12 cellular contexts compared by ENCODE assay signal in the genomic region with DNA sequence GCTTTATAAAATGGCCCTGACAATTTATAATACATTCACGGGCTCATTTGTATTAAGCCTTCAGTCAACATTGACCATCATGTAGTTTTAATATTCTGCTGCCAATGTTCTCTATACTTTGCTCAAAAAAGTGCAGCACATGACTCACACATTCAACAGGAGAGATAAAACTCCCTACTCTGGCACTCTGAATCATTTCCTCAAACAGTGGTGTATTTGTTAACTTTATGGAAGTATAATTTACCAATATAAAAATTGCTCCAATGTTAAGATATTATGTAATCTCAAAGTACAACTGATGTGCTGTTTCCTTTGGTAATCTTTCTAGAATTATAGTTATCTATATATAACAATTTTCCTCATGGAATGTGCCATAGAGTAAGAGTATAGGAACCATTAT. TPM values are rescaled to one million over a fixed set of nuclear protein-coding genes. Genes with fewer than 3 reads are reported as not detected.
DNase-seq lines count a peak whose midpoint lies in the region; ATAC-seq and TF ChIP-seq lines count a peak whose summit lies in the region.
"Had no signal": no experiment of that assay in that cellular context is flagged by ENCODE, and none has a peak within 500 bp of the region (broad histone marks: within the 10 kb centered on the region; RNA-seq: fewer than 3 reads in every experiment).

No MANE protein-coding gene starts in this region.

- CTCF ChIA-PET in CD4-positive, alpha-beta T cell (lab: Charles Lee) = interaction anchor here (2.1 kb wide), 1 partner anchor 40 kb away, joined by 10 read pairs; the partner anchor contains the start of gene MAML2

- POLR2A ChIA-PET in CD4-positive, alpha-beta T cell (lab: Charles Lee) = interaction anchor here (0.9 kb wide), 1 partner anchor 40 kb away, joined by 4 read pairs; the partner anchor contains the start of gene MAML2

- peak overlapping the region; percentile 18 for H3K27ac Mint-ChIP-seq in CD4-positive, alpha-beta T cell
- no peak overlapping the region for H3K27ac Mint-ChIP-seq in progenitor cell of endocrine pancreas
- H3K27ac Mint-ChIP-seq: stimulated activated naive B cell treated with anti-CD40 and anti-IgM and Interleukin-4, amounts not matched to agents 10 μg/mL and 1 μg/mL and 100 μg/mL, for 72 hours had no signal

- H3K4me3 ChIP-seq in cardiac fibroblast (replicated peaks in 1 of 2; ENCODE audit: low read depth in 2 of 2, low read length in 2 of 2) (no peak overlapping the region), mucosa of descending colon (no peak overlapping the region)
- H3K4me3 ChIP-seq: heart right ventricle had no signal

- H3K27me3 ChIP-seq in CD4-positive, alpha-beta T cell (ENCODE audit: control insufficient read depth, insufficient read depth, low read length) = no peaks in the 10 kb centered on the region
- H3K27me3 ChIP-seq: heart right ventricle had no signal

- TF ChIP-seq CTCF in CD4-positive, alpha-beta T cell (IDR thresholded peaks at IDR 0.05) = no peak
- TF ChIP-seq CTCF in cardiac fibroblast (IDR thresholded peaks at IDR 0.05; ENCODE audit: low read depth, low read length) (no peak), mucosa of descending colon (IDR thresholded peaks at IDR 0.05) (no peak), progenitor cell of endocrine pancreas (IDR thresholded peaks at IDR 0.05; ENCODE audit: unreplicated experiment) (no peak)

- no peaks in the 10 kb centered on the region for H3K9me3 Mint-ChIP-seq in CD4-positive, alpha-beta T cell
- no peaks in the 10 kb centered on the region for H3K9me3 Mint-ChIP-seq in progenitor cell of endocrine pancreas (ENCODE audit: low read depth)
- H3K9me3 Mint-ChIP-seq: stimulated activated naive B cell treated with anti-CD40 and anti-IgM and Interleukin-4, amounts not matched to agents 10 μg/mL and 1 μg/mL and 100 μg/mL, for 72 hours had no signal

- DNase-seq in CD4-positive, alpha-beta T cell = no peak
- DNase-seq in M059J (ENCODE audit: low read depth) (peak; percentile 84), cardiac fibroblast (ENCODE audit: low read depth in 2 of 2) (peak; percentile 83 to 87), mucosa of descending colon (no peak), T-helper 2 cell (no peak), NCI-H187 (lab: John Stamatoyannopoulos, UW) (no peak), progenitor cell of endocrine pancreas (ENCODE audit: low spot score, unreplicated experiment) (no peak)
- no peak for DNase-seq in stimulated activated CD4-positive, alpha-beta T cell treated with anti-CD3 and anti-CD28 coated beads, Interleukin-2, amount 100 ng/mL, for 24 hours
- DNase-seq: activated gamma-delta T cell; heart right ventricle; NCI-H1092 treated with DMSO at 0.1 percent for 48 hours; stimulated activated naive B cell treated with anti-CD40 and anti-IgM and Interleukin-4, amounts not matched to agents 10 μg/mL and 1 μg/mL and 100 μg/mL, for 72 hours had no signal

- intact Hi-C loops in CD4-positive, alpha-beta T cell (cut with DNase I, micrococcal nuclease) = loop anchor here in 1 of 2 experiments (5.0 kb wide), 1 partner anchor 34 kb away; no protein-coding TSS in a partner anchor
- intact Hi-C loops in mucosa of descending colon (cut with DNase I, micrococcal nuclease) = no loop called here

- no peaks in the 10 kb centered on the region for H3K27me3 Mint-ChIP-seq in CD4-positive, alpha-beta T cell
- H3K27me3 Mint-ChIP-seq in progenitor cell of endocrine pancreas = no peaks in the 10 kb centered on the region
- H3K27me3 Mint-ChIP-seq: stimulated activated naive B cell treated with anti-CD40 and anti-IgM and Interleukin-4, amounts not matched to agents 10 μg/mL and 1 μg/mL and 100 μg/mL, for 72 hours had no signal

- peaks cover 56% of the 10 kb centered on the region for H3K4me1 ChIP-seq in mucosa of descending colon (ENCODE audit: low read depth)

- H3K36me3 ChIP-seq in mucosa of descending colon (ENCODE audit: low read depth) = no peaks in the 10 kb centered on the region

- H3K4me1 Mint-ChIP-seq in CD4-positive, alpha-beta T cell (ENCODE audit: low read depth) = peaks cover 90% of the 10 kb centered on the region
- H3K4me1 Mint-ChIP-seq in progenitor cell of endocrine pancreas (ENCODE audit: low read depth) = peaks cover 19% of the 10 kb centered on the region

- H3K4me3 Mint-ChIP-seq in CD4-positive, alpha-beta T cell = no peak overlapping the region
- H3K4me3 Mint-ChIP-seq in progenitor cell of endocrine pancreas (ENCODE audit: low read depth) = no peak overlapping the region
- H3K4me3 Mint-ChIP-seq: stimulated activated naive B cell treated with anti-CD40 and anti-IgM and Interleukin-4, amounts not matched to agents 10 μg/mL and 1 μg/mL and 100 μg/mL, for 72 hours had no signal

- no peaks in the 10 kb centered on the region for H3K9me3 ChIP-seq in CD4-positive, alpha-beta T cell (ENCODE audit: control insufficient read depth, low read length)
- no peaks in the 10 kb centered on the region for H3K9me3 ChIP-seq in mucosa of descending colon
- H3K9me3 ChIP-seq: heart right ventricle had no signal

- no peak overlapping the region for H3K27ac ChIP-seq in CD4-positive, alpha-beta T cell (ENCODE audit: low read depth, low read length)

- ATAC-seq in CD4-positive, alpha-beta T cell (ENCODE audit: poor library complexity) = no peak
- peak; percentile 64 for ATAC-seq in mucosa of descending colon

- peaks cover 39% of the 10 kb centered on the region for H3K36me3 Mint-ChIP-seq in CD4-positive, alpha-beta T cell (ENCODE audit: low read depth)
- peaks cover 2% of the 10 kb centered on the region for H3K36me3 Mint-ChIP-seq in progenitor cell of endocrine pancreas (ENCODE audit: insufficient read depth)

RNA-seq across cellular contexts. Expression of gene MAML2, which starts 39.9 kb away (rescaled TPM):
- 10 to 100 TPM; 58.8 to 59.8 TPM for total RNA-seq in CD4-positive, alpha-beta T cell
- 12.0 and 14.0 TPM in 2 replicates for total RNA-seq in M059J (2014; rRNA removed; shearing (Covaris generic))
- total RNA-seq in mucosa of descending colon = 10 to 100 TPM; 15.2 to 26.4 (median 15.8) TPM
- 17.6 and 18.8 TPM in 2 replicates for total RNA-seq in progenitor cell of endocrine pancreas

Comparison
In these comparisons a context has a peak if more than half of its experiments do, and no peak if none do; other contexts are left out.
1. DNase-seq: peak in M059J (single experiment) and cardiac fibroblast (2 of 2); none in CD4-positive, alpha-beta T cell (0 of 10), mucosa of descending colon (0 of 3), T-helper 2 cell (0 of 5), NCI-H187 (0 of 2), progenitor cell of endocrine pancreas (single experiment) and stimulated activated CD4-positive, alpha-beta T cell treated with anti-CD3 and anti-CD28 coated beads, Interleukin-2, amount 100 ng/mL, for 24 hours (0 of 2).